Comparison of ENCODE assay signal across 24 cellular contexts in genomic region chr12:22551624-22552023, GRCh38. TPM values are rescaled to one million over a fixed set of nuclear protein-coding genes. Genes with fewer than 3 reads are reported as not detected.
DNase-seq lines count a peak whose midpoint lies in the region; ATAC-seq lines count a peak whose summit lies in the region.
"Had no signal": no experiment of that assay in that cellular context is flagged by ENCODE, and none has a peak within 500 bp of the region (broad histone marks: within the 10 kb centered on the region; RNA-seq: fewer than 3 reads in every experiment).

No MANE protein-coding gene starts in this region.

- peaks cover 10% of the 10 kb centered on the region in 2 donors for H3K9me3 Mint-ChIP-seq in activated naive CD4-positive, alpha-beta T cell treated with anti-CD3 and anti-CD28 coated beads, Interleukin-2, amount 50 U/mL, for 72 hours
- peaks cover 6% of the 10 kb centered on the region for H3K9me3 Mint-ChIP-seq in activated naive CD4-positive, alpha-beta T cell treated with anti-CD3 and anti-CD28 coated beads, Interleukin-2, amount 10 ng/mL, durations not matched to agents 7 days and 5 days
- peaks cover 9% of the 10 kb centered on the region for H3K9me3 Mint-ChIP-seq in natural killer cell treated with Interleukin-12 subunit alpha and Interleukin-12 subunit beta and Interleukin-15 and Interleukin-18, amount 100 ng/mL, for 72 hours

- ATAC-seq in activated naive CD4-positive, alpha-beta T cell treated with anti-CD3 and anti-CD28 coated beads, Interleukin-2, amount 50 U/mL, for 72 hours = peak; percentile 47 to 82
- ATAC-seq in HG02610 (IDR thresholded peaks at IDR 0.05; ENCODE audit: unreplicated experiment) = peak; percentile 89
- ATAC-seq in stimulated activated naive CD8-positive, alpha-beta T cell treated with anti-CD3 and anti-CD28 coated beads, Interleukin-15, Interleukin-2, amounts not matched to agents 100 U/mL and 50 U/mL, for 24 hours = peak; percentile 68
- no peak for ATAC-seq in natural killer cell treated with Interleukin-12 subunit alpha and Interleukin-12 subunit beta and Interleukin-15 and Interleukin-18, amount 100 ng/mL, for 72 hours

- H3K27ac Mint-ChIP-seq in activated naive CD4-positive, alpha-beta T cell treated with anti-CD3 and anti-CD28 coated beads, Interleukin-2, amount 50 U/mL, for 72 hours = no peak overlapping the region
- H3K27ac Mint-ChIP-seq in activated naive CD4-positive, alpha-beta T cell treated with anti-CD3 and anti-CD28 coated beads, Interleukin-2, amount 10 ng/mL, durations not matched to agents 7 days and 5 days = no peak overlapping the region
- H3K27ac Mint-ChIP-seq in natural killer cell treated with Interleukin-12 subunit alpha and Interleukin-12 subunit beta and Interleukin-15 and Interleukin-18, amount 100 ng/mL, for 72 hours = no peak overlapping the region
- H3K27ac Mint-ChIP-seq: CD4-positive, alpha-beta T cell; HFFc6 had no signal

- H3K27me3 Mint-ChIP-seq in activated naive CD4-positive, alpha-beta T cell treated with anti-CD3 and anti-CD28 coated beads, Interleukin-2, amount 10 ng/mL, durations not matched to agents 7 days and 5 days = peaks cover 19% of the 10 kb centered on the region
- peaks cover 21 to 31% of the 10 kb centered on the region in 2 donors for H3K27me3 Mint-ChIP-seq in natural killer cell treated with Interleukin-12 subunit alpha and Interleukin-12 subunit beta and Interleukin-15 and Interleukin-18, amount 100 ng/mL, for 72 hours

- no peak for DNase-seq in activated naive CD4-positive, alpha-beta T cell treated with anti-CD3 and anti-CD28 coated beads, Interleukin-2, amount 50 U/mL, for 72 hours (ENCODE audit: low spot score in 2 of 2)
- no peak for DNase-seq in activated naive CD4-positive, alpha-beta T cell treated with anti-CD3 and anti-CD28 coated beads, Interleukin-2, amount 10 ng/mL, durations not matched to agents 7 days and 5 days
- DNase-seq in stimulated activated naive CD8-positive, alpha-beta T cell treated with anti-CD3 and anti-CD28 coated beads, Interleukin-15, Interleukin-2, amounts not matched to agents 100 U/mL and 50 U/mL, for 24 hours = no peak
- no peak for DNase-seq in natural killer cell treated with Interleukin-12 subunit alpha and Interleukin-12 subunit beta and Interleukin-15 and Interleukin-18, amount 100 ng/mL, for 72 hours (ENCODE audit: low spot score)
- DNase-seq in NCI-H1417 (lab: John Stamatoyannopoulos, UW) (no peak), AG08395 (ENCODE audit: low spot score) (no peak)
- DNase-seq: AML-193; CD4-positive, alpha-beta T cell; GOT3; HFFc6; IMR-90; KG1; MG63; NCI-H1105 treated with DMSO at 0.1 percent for 48 hours; NCI-H2029; NCI-H446 treated with DMSO at 0.1 percent for 48 hours; NCI-H82; Right ventricle myocardium superior; RPMI8226 had no signal

- H3K36me3 ChIP-seq in HUES6 (ENCODE audit: control insufficient read depth, insufficient read depth, low read length) = no peaks in the 10 kb centered on the region
- H3K36me3 ChIP-seq: BLaER1 treated with 17β-estradiol and CSF1 and Interleukin-3, amounts not matched to agents 10 nM and 100 nM; HAP-1; MG63; SJSA1 had no signal

- H3K4me3 ChIP-seq in HUES6 (ENCODE audit: low read depth, low read length) = no peak overlapping the region
- H3K4me3 ChIP-seq: BLaER1 treated with 17β-estradiol and CSF1 and Interleukin-3, amounts not matched to agents 10 nM and 100 nM; HAP-1; MG63; SJSA1 had no signal

- peaks cover 10% of the 10 kb centered on the region in 2 donors for H3K36me3 Mint-ChIP-seq in activated naive CD4-positive, alpha-beta T cell treated with anti-CD3 and anti-CD28 coated beads, Interleukin-2, amount 50 U/mL, for 72 hours
- H3K36me3 Mint-ChIP-seq in activated naive CD4-positive, alpha-beta T cell treated with anti-CD3 and anti-CD28 coated beads, Interleukin-2, amount 10 ng/mL, durations not matched to agents 7 days and 5 days = no peaks in the 10 kb centered on the region
- H3K36me3 Mint-ChIP-seq in natural killer cell treated with Interleukin-12 subunit alpha and Interleukin-12 subunit beta and Interleukin-15 and Interleukin-18, amount 100 ng/mL, for 72 hours = peaks cover 10% of the 10 kb centered on the region

- 0 out of 2 replicates have a peak overlapping the region, but pooled peaks have one; percentile 38 for H3K27ac ChIP-seq in HUES6 (ENCODE audit: low read depth, low read length)
- H3K27ac ChIP-seq: BLaER1 treated with 17β-estradiol and CSF1 and Interleukin-3, amounts not matched to agents 10 nM and 100 nM; SJSA1 had no signal

- H3K4me3 Mint-ChIP-seq in activated naive CD4-positive, alpha-beta T cell treated with anti-CD3 and anti-CD28 coated beads, Interleukin-2, amount 10 ng/mL, durations not matched to agents 7 days and 5 days = no peak overlapping the region
- H3K4me3 Mint-ChIP-seq in natural killer cell treated with Interleukin-12 subunit alpha and Interleukin-12 subunit beta and Interleukin-15 and Interleukin-18, amount 100 ng/mL, for 72 hours = no peak overlapping the region
- H3K4me3 Mint-ChIP-seq: CD4-positive, alpha-beta T cell; HFFc6 had no signal

- H3K4me1 Mint-ChIP-seq in activated naive CD4-positive, alpha-beta T cell treated with anti-CD3 and anti-CD28 coated beads, Interleukin-2, amount 10 ng/mL, durations not matched to agents 7 days and 5 days = no peaks in the 10 kb centered on the region
- H3K4me1 Mint-ChIP-seq in natural killer cell treated with Interleukin-12 subunit alpha and Interleukin-12 subunit beta and Interleukin-15 and Interleukin-18, amount 100 ng/mL, for 72 hours (ENCODE audit: low read depth in 2 of 2) = no peaks in the 10 kb centered on the region

- H3K27me3 ChIP-seq in HUES6 (ENCODE audit: control insufficient read depth, insufficient read depth, low read length) = no peaks in the 10 kb centered on the region
- H3K27me3 ChIP-seq: BLaER1 treated with 17β-estradiol and CSF1 and Interleukin-3, amounts not matched to agents 10 nM and 100 nM; MG63; SJSA1 had no signal

- H3K4me1 ChIP-seq in HUES6 (ENCODE audit: control insufficient read depth, insufficient read depth, low read length) = peaks cover 14% of the 10 kb centered on the region; the same call in 1 of the 2 replicates
- H3K4me1 ChIP-seq: HAP-1, SJSA1 had no signal

- CTCF ChIA-PET in activated naive CD4-positive, alpha-beta T cell treated with anti-CD3 and anti-CD28 coated beads, Interleukin-2, amount 10 ng/mL, durations not matched to agents 7 days and 5 days (lab: Charles Lee) = interaction anchor here (1.3 to 1.6 kb wide), 2 partner anchors 22 to 24 kb away, joined by 3 read pairs; no protein-coding TSS in a partner anchor

- no peak overlapping the region for H3K9ac ChIP-seq in HUES6 (ENCODE audit: low read length)
- H3K9ac ChIP-seq: BLaER1 treated with 17β-estradiol and CSF1 and Interleukin-3, amounts not matched to agents 10 nM and 100 nM had no signal

- peaks cover 16% of the 10 kb centered on the region for H3K9me3 ChIP-seq in HUES6 (ENCODE audit: control insufficient read depth, insufficient read depth, low read depth, low read length)

RNA-seq across cellular contexts. Expression of gene C2CD5, which starts 7.3 kb away (rescaled TPM):
- total RNA-seq in activated naive CD4-positive, alpha-beta T cell treated with anti-CD3 and anti-CD28 coated beads, Interleukin-2, amount 50 U/mL, for 72 hours = 10 to 100 TPM; 26.7 to 34.3 TPM
- total RNA-seq in natural killer cell treated with Interleukin-12 subunit alpha and Interleukin-12 subunit beta and Interleukin-15 and Interleukin-18, amount 100 ng/mL, for 72 hours = 10 to 100 TPM; 22.4 to 36.6 TPM

Comparison
In these comparisons a context has a peak if more than half of its experiments do, and no peak if none do; other contexts are left out.
1. ATAC-seq: peak in activated naive CD4-positive, alpha-beta T cell treated with anti-CD3 and anti-CD28 coated beads, Interleukin-2, amount 50 U/mL, for 72 hours (2 of 2), HG02610 (single experiment) and stimulated activated naive CD8-positive, alpha-beta T cell treated with anti-CD3 and anti-CD28 coated beads, Interleukin-15, Interleukin-2, amounts not matched to agents 100 U/mL and 50 U/mL, for 24 hours (single experiment); none in natural killer cell treated with Interleukin-12 subunit alpha and Interleukin-12 subunit beta and Interleukin-15 and Interleukin-18, amount 100 ng/mL, for 72 hours (0 of 2).